In the genomic region with DNA sequence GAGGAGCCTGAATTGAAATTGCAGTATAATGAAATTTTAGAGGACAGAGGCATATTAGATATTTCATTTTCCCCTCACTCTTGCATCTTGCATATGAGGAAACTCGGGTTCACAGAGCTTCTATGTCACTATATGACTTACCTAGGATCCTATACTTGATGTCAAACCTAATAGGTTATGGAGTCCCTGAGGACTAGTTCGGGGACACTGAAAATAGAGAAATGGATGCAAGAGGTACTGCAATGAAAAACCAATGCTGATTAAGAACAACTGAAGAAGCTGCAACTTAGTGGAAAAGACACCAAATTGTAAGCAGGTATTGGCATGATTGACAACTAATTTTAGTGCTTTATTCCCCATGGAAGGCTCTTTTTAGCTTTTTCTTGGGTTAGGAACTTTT, we compare ENCODE assay signal across 1 cellular context.
TF ChIP-seq lines count a peak whose summit lies in the region.

No MANE protein-coding gene starts in this region.

TF ChIP-seq in H1, 55 proteins besides CTCF, POLR2A, EP300 and RAD21 (continued from another document):
- TF ChIP-seq TAF1 (IDR thresholded peaks at IDR 0.05; ENCODE audit: low read depth, low read length) (no peak), MAX (IDR thresholded peaks at IDR 0.05) (no peak), RFX5 (IDR thresholded peaks at IDR 0.05; ENCODE audit: borderline replicate concordance, low read depth, low read length) (no peak), SUZ12 (IDR thresholded peaks at IDR 0.05; ENCODE audit: low read length) (no peak)
